Comparison of ENCODE assay signal across 8 cellular contexts in the genomic region with DNA sequence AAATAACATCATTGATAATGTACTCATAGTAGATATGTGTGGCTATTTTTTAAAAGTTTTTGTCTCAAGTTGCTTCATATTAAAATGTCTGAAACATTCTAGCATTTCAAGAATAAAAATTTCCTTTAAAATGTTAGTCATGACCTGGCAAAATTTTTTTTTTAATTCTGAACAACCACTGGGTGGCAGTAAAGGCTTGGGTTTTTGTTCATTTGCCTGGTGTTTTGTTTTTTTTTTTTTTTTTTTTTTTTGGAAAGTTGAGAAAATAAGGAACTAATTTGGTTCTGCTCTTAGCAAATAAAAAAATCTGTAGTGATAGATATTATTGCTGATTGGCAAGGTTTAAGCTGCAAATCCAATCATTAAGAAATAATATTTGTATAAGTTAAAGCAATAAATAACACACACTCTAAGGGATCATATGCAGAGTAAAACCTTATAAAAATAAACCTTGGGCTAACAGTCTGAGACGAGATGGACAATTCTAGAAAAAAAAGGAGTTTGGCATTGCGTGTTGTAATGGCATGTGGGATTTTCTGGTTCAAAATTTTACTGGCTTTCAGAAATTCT.
DNase-seq lines count a peak whose midpoint lies in the region; ATAC-seq, FAIRE-seq and TF ChIP-seq lines count a peak whose summit lies in the region.

No MANE protein-coding gene starts in this region.

- WGBS in sigmoid colon, 2 donors = 21 to 46% methylated on average over 2 of the region's 2 CpGs

- no peaks in the 10 kb centered on the region for H3K4me1 ChIP-seq in OCI-LY7 (ENCODE audit: insufficient read depth, low read length, poor library complexity, severe bottlenecking)
- peaks cover 0 to 10% (median 2%) of the 10 kb centered on the region in 4 donors for H3K4me1 ChIP-seq in sigmoid colon

- H3K36me3 Mint-ChIP-seq in CD14-positive monocyte = no peaks in the 10 kb centered on the region

- H4K20me1 ChIP-seq in OCI-LY7 (ENCODE audit: insufficient read depth, low read length) = no peaks in the 10 kb centered on the region

- no peaks in the 10 kb centered on the region for H3K79me2 ChIP-seq in OCI-LY7 (ENCODE audit: insufficient read depth, low read depth, low read length)

- no peak for TF ChIP-seq EP300 in sigmoid colon (IDR thresholded peaks at IDR 0.05)

- H3K27me3 ChIP-seq in sigmoid colon = no peaks in the 10 kb centered on the region

- no peak overlapping the region for H3K27ac Mint-ChIP-seq in CD14-positive monocyte

- DNase-seq in CD14-positive monocyte (ENCODE audit: low spot score) (no peak), GM18507 (ENCODE audit: extremely low spot score, insufficient read length, low read depth) (no peak), OCI-LY7 (ENCODE audit: low spot score) (peak; percentile 42), fibroblast of mammary gland (ENCODE audit: low read depth) (peak; percentile 69), sigmoid colon (no peak)

- TF ChIP-seq CTCF in CD14-positive monocyte (IDR thresholded peaks at IDR 0.05) (peak; percentile 74), OCI-LY7 (conservative IDR thresholded peaks at IDR 0.05; ENCODE audit: low read length) (peak; percentile 83), fibroblast of mammary gland (conservative IDR thresholded peaks at IDR 0.05; ENCODE audit: control insufficient read depth, insufficient read depth, low read depth, low read length) (peak; percentile 40), sigmoid colon (IDR thresholded peaks at IDR 0.05) (peak in 3 of 4 experiments; percentile 24 to 43 (median 40))

- H2AFZ ChIP-seq in OCI-LY7 (ENCODE audit: low read length) = no peak overlapping the region

- H3K9me3 Mint-ChIP-seq in CD14-positive monocyte = no peaks in the 10 kb centered on the region

- H3K4me2 ChIP-seq in OCI-LY7 (ENCODE audit: low read length) = no peak overlapping the region

- intact Hi-C loops in CD14-positive monocyte (cut with micrococcal nuclease) = loop anchor here (2.0 to 10.0 kb wide), 4 partner anchors 266 to 1980 kb away; no protein-coding TSS in a partner anchor
- intact Hi-C loops in OCI-LY7 (cut with micrococcal nuclease; ENCODE audit: unreplicated experiment) = loop anchor here (1.0 to 5.0 kb wide), 3 partner anchors 267 to 1172 kb away; no protein-coding TSS in a partner anchor
- intact Hi-C loops in sigmoid colon (cut with DNase I) = loop anchor here (2.0 to 5.0 kb wide), 4 partner anchors 158 to 1172 kb away; a partner anchor contains a TSS

- H3K4me3 ChIP-seq in OCI-LY7 (ENCODE audit: low read depth, low read length, poor library complexity, severe bottlenecking) (no peak overlapping the region), fibroblast of mammary gland (ENCODE audit: control insufficient read depth, low read depth, low read length) (no peak overlapping the region), sigmoid colon (no peak overlapping the region)

- ATAC-seq in GM18502 (IDR thresholded peaks at IDR 0.05; ENCODE audit: poor library complexity, unreplicated experiment) (no peak), HG02759 (IDR thresholded peaks at IDR 0.05; ENCODE audit: unreplicated experiment) (no peak), GM21717 (IDR thresholded peaks at IDR 0.05; ENCODE audit: unreplicated experiment) (no peak)

- no peak for TF ChIP-seq POLR2A in sigmoid colon (IDR thresholded peaks at IDR 0.05)

- H3K4me1 Mint-ChIP-seq in CD14-positive monocyte = no peaks in the 10 kb centered on the region

- POLR2A ChIA-PET in OCI-LY7 (lab: Charles Lee) = no interaction called here

- H3K4me3 Mint-ChIP-seq in CD14-positive monocyte = no peak overlapping the region

- H3K27ac ChIP-seq in OCI-LY7 (ENCODE audit: low read depth, low read length, poor library complexity, severe bottlenecking) (no peak overlapping the region), sigmoid colon (no peak overlapping the region)

- no peaks in the 10 kb centered on the region for H3K27me3 Mint-ChIP-seq in CD14-positive monocyte (ENCODE audit: low read depth in 3 of 3)

- FAIRE-seq in GM18507 (lab: Jason Lieb, UNC) = peak; percentile 58

- H3K9me3 ChIP-seq in OCI-LY7 (ENCODE audit: low read length) (no peaks in the 10 kb centered on the region), sigmoid colon (no peaks in the 10 kb centered on the region)

- CTCF ChIA-PET in OCI-LY7 (lab: Charles Lee; ENCODE audit: unreplicated experiment) = no interaction called here

- no TSS peak for BruUV-seq in OCI-LY7 (replicated peaks; lab: Mats Ljungman, UMichigan)

- H3K36me3 ChIP-seq in OCI-LY7 (ENCODE audit: insufficient read depth, low read length) (no peaks in the 10 kb centered on the region), sigmoid colon (no peaks in the 10 kb centered on the region)

- H3K9me2 ChIP-seq in OCI-LY7 (ENCODE audit: insufficient read depth, low read length) = no peaks in the 10 kb centered on the region

Comparison
In these comparisons a context has a peak if more than half of its experiments do, and no peak if none do; other contexts are left out.
1. DNase-seq: peak in OCI-LY7 (single experiment) and fibroblast of mammary gland (single experiment); none in CD14-positive monocyte (single experiment), GM18507 (single experiment) and sigmoid colon (single experiment).
2. Peak in every context shown above with its lines, with median percentiles within 50 percentile points of each other: CTCF ChIP-seq.